ENCODE assay signal across 8 cellular contexts in the genomic region with DNA sequence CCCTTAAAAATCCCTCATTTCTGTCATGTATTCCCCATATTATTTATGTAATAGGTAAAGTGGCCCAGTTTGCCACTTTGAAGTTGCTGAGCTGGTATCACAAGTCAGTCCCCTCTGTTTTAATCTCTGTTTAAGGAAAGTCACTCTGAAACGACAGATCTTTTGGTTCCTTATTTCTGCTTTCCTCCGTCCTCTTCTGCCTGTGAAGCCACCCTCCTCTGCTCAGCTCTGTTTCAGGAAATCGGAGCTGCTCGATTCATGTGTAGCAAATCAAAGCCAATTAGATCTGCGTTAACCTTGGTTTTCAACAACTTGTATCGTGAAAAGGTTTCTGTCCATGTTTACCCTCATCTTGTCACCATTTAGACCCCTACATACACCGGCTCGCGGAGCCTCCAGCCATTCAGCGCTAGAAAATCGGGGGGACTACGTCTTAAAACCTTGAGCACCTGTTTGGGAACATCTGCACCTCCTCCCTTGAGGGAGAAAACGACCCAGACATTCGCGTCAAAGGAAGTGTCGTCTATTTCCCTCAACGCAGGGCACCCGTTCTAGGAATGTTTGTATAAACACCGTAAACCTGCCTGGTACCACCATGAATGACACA. TPM values are rescaled to one million over a fixed set of nuclear protein-coding genes. Genes with fewer than 3 reads are reported as not detected.
DNase-seq lines count a peak whose midpoint lies in the region; ATAC-seq lines count a peak whose summit lies in the region.

No MANE protein-coding gene starts in this region.

- H3K27me3 Mint-ChIP-seq in activated CD4-positive, alpha-beta T cell treated with anti-CD3 and anti-CD28 coated beads for 36 hours = no peaks in the 10 kb centered on the region
- no peaks in the 10 kb centered on the region for H3K27me3 Mint-ChIP-seq in activated naive CD8-positive, alpha-beta T cell treated with anti-CD3 and anti-CD28 coated beads for 36 hours

- H3K36me3 Mint-ChIP-seq in activated CD4-positive, alpha-beta T cell treated with anti-CD3 and anti-CD28 coated beads for 36 hours (ENCODE audit: low read depth) = peaks cover 6% of the 10 kb centered on the region
- H3K36me3 Mint-ChIP-seq in activated naive CD8-positive, alpha-beta T cell treated with anti-CD3 and anti-CD28 coated beads for 36 hours = no peaks in the 10 kb centered on the region

- peak overlapping the region; percentile 58 to 90 (median 71) for H3K4me3 ChIP-seq in skin epidermis

- intact Hi-C loops in activated CD4-positive, alpha-beta T cell treated with anti-CD3 and anti-CD28 coated beads for 36 hours (cut with DNase I, micrococcal nuclease) = loop anchor here (1.0 to 5.0 kb wide), 7 partner anchors 43 to 1769 kb away; a partner anchor contains a TSS

- peak; percentile 14 for ATAC-seq in activated CD4-positive, alpha-beta T cell treated with anti-CD3 and anti-CD28 coated beads for 36 hours
- ATAC-seq in HG02588 (IDR thresholded peaks at IDR 0.05; ENCODE audit: unreplicated experiment) = peak; percentile 29
- ATAC-seq in GM21786 (IDR thresholded peaks at IDR 0.05; ENCODE audit: unreplicated experiment) = no peak

- no peaks in the 10 kb centered on the region for H3K9me3 Mint-ChIP-seq in activated CD4-positive, alpha-beta T cell treated with anti-CD3 and anti-CD28 coated beads for 36 hours (ENCODE audit: low read depth)
- H3K9me3 Mint-ChIP-seq in activated naive CD8-positive, alpha-beta T cell treated with anti-CD3 and anti-CD28 coated beads for 36 hours = peaks cover 2% of the 10 kb centered on the region

- peak overlapping the region in 20 of 21 experiments; percentile 62 to 92 (median 85) for H3K27ac ChIP-seq in skin epidermis

- CTCF ChIA-PET in activated CD4-positive, alpha-beta T cell treated with anti-CD3 and anti-CD28 coated beads for 36 hours (lab: Charles Lee) = interaction anchor here (0.6 to 1.4 kb wide), 7 partner anchors 8 to 1365 kb away, joined by 3 to 7 read pairs (median 3); no protein-coding TSS in a partner anchor

- peaks cover 32% of the 10 kb centered on the region for H3K4me1 Mint-ChIP-seq in activated CD4-positive, alpha-beta T cell treated with anti-CD3 and anti-CD28 coated beads for 36 hours
- H3K4me1 Mint-ChIP-seq in activated naive CD8-positive, alpha-beta T cell treated with anti-CD3 and anti-CD28 coated beads for 36 hours = peaks cover 33% of the 10 kb centered on the region

- peak overlapping the region; percentile 81 for H3K4me3 Mint-ChIP-seq in activated CD4-positive, alpha-beta T cell treated with anti-CD3 and anti-CD28 coated beads for 36 hours
- peak overlapping the region; percentile 92 for H3K4me3 Mint-ChIP-seq in activated naive CD8-positive, alpha-beta T cell treated with anti-CD3 and anti-CD28 coated beads for 36 hours

- DNase-seq in activated CD4-positive, alpha-beta T cell treated with anti-CD3 and anti-CD28 coated beads for 36 hours = peak; percentile 24
- DNase-seq in activated CD4-positive, alpha-beta T cell treated with anti-CD3 and anti-CD28 coated beads for 4 hours = no peak
- peak; percentile 83 for DNase-seq in NCI-H1092 treated with DMSO at 0.1 percent for 48 hours (lab: John Stamatoyannopoulos, UW)
- no peak for DNase-seq in activated naive CD8-positive, alpha-beta T cell treated with anti-CD3 and anti-CD28 coated beads for 36 hours
- peak; percentile 44 to 68 for DNase-seq in hippocampal formation (lab: John Stamatoyannopoulos, UW)

- H3K27ac Mint-ChIP-seq in activated CD4-positive, alpha-beta T cell treated with anti-CD3 and anti-CD28 coated beads for 36 hours = peak overlapping the region; percentile 91
- H3K27ac Mint-ChIP-seq in activated naive CD8-positive, alpha-beta T cell treated with anti-CD3 and anti-CD28 coated beads for 36 hours = peak overlapping the region; percentile 91

- POLR2A ChIA-PET in activated CD4-positive, alpha-beta T cell treated with anti-CD3 and anti-CD28 coated beads for 36 hours (lab: Charles Lee) = interaction anchor here (0.8 to 1.2 kb wide), 3 partner anchors 11 to 176 kb away, joined by 4 to 6 read pairs (median 5); no protein-coding TSS in a partner anchor

RNA-seq across cellular contexts. Expression of a gene that starts 0.6 kb away (rescaled TPM):
- 10 to 100 TPM; 22.3 to 29.9 TPM for total RNA-seq in activated CD4-positive, alpha-beta T cell treated with anti-CD3 and anti-CD28 coated beads for 36 hours
- total RNA-seq in activated naive CD8-positive, alpha-beta T cell treated with anti-CD3 and anti-CD28 coated beads for 36 hours = 10 to 100 TPM; 22.6 to 25.0 TPM

Comparison
In these comparisons a context has a peak if more than half of its experiments do, and no peak if none do; other contexts are left out.
1. DNase-seq: peak in activated CD4-positive, alpha-beta T cell treated with anti-CD3 and anti-CD28 coated beads for 36 hours (single experiment), NCI-H1092 treated with DMSO at 0.1 percent for 48 hours (single experiment) and hippocampal formation (2 of 2); none in activated CD4-positive, alpha-beta T cell treated with anti-CD3 and anti-CD28 coated beads for 4 hours (0 of 2) and activated naive CD8-positive, alpha-beta T cell treated with anti-CD3 and anti-CD28 coated beads for 36 hours (single experiment).